Comparison of ENCODE assay signal across 33 cellular contexts in the genomic region with DNA sequence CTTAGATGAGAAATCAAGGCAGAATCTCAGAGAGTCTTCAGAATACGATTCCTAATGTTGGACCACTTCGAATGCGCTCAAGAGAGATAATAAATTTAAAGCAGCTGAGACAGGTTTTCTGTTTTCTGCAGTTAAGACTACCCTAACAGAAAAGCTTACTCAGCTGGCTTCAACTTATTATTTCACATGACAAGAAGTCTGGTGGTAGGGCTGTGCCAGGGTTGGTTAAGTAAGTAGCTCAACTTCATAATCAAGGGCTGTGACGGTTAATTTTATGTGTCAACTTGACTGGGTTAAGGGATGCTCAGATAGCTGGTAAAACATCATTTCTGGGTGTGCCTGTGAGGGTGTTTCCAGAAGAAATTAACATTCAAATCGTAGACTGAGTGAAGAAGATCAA. TPM values are rescaled to one million over a fixed set of nuclear protein-coding genes. Genes with fewer than 3 reads are reported as not detected.
"Had no signal": no experiment of that assay in that cellular context is flagged by ENCODE, and none has a peak within 500 bp of the region (broad histone marks: within the 10 kb centered on the region; RNA-seq: fewer than 3 reads in every experiment).

No MANE protein-coding gene starts in this region.

- H3K27ac Mint-ChIP-seq: immature natural killer cell; nephron; stimulated activated naive B cell treated with anti-CD40 and anti-IgM and Interleukin-4, amounts not matched to agents 10 μg/mL and 1 μg/mL and 100 μg/mL, for 72 hours had no signal

- FAIRE-seq: islet of Langerhans, kidney, pancreas had no signal

- H3K4me3 ChIP-seq: left lung, lower lobe of right lung, pancreas, prostate gland, skin epidermis, stomach, testis, thyroid gland, transverse colon, upper lobe of left lung, vagina had no signal

- H3K4me1 ChIP-seq: prostate gland, testis had no signal

- H3K9me3 Mint-ChIP-seq: immature natural killer cell; naive thymus-derived CD8-positive, alpha-beta T cell; nephron; stimulated activated naive B cell treated with anti-CD40 and anti-IgM and Interleukin-4, amounts not matched to agents 10 μg/mL and 1 μg/mL and 100 μg/mL, for 72 hours had no signal

- H3K4me3 Mint-ChIP-seq: immature natural killer cell; nephron; neural crest cell; stimulated activated naive B cell treated with anti-CD40 and anti-IgM and Interleukin-4, amounts not matched to agents 10 μg/mL and 1 μg/mL and 100 μg/mL, for 72 hours had no signal

- H3K27me3 ChIP-seq: pancreas, testis, thyroid gland, upper lobe of left lung, vagina had no signal

- ATAC-seq: left colon; left lung; lower lobe of right lung; naive thymus-derived CD8-positive, alpha-beta T cell; pancreas; right cardiac atrium; sciatic nerve; stimulated activated naive B cell treated with anti-CD40 and anti-IgM and Interleukin-4, amounts not matched to agents 10 μg/mL and 1 μg/mL and 100 μg/mL, for 72 hours; stimulated activated naive CD8-positive, alpha-beta T cell treated with anti-CD3 and anti-CD28 coated beads, Interleukin-15, Interleukin-2, amounts not matched to agents 100 U/mL and 50 U/mL, for 24 hours had no signal

- H3K9me3 ChIP-seq: left lung, lower lobe of right lung, pancreas, prostate gland, stomach, testis, thyroid gland, transverse colon, upper lobe of left lung, vagina had no signal

- H3K27me3 Mint-ChIP-seq: naive thymus-derived CD8-positive, alpha-beta T cell had no signal

- H3K27ac ChIP-seq: left lung, lower lobe of right lung, prostate gland, skin epidermis, stomach, testis, thyroid gland, transverse colon, upper lobe of left lung, vagina had no signal

- H3K36me3 ChIP-seq: left lung, lower lobe of right lung, pancreas, prostate gland, stomach, thyroid gland, transverse colon, upper lobe of left lung, vagina had no signal

- DNase-seq: immature natural killer cell; kidney; left colon; left lung; lower lobe of right lung; mammary epithelial cell; mesenchymal stem cell; naive thymus-derived CD8-positive, alpha-beta T cell; nucleus accumbens; pancreas; posterior cingulate gyrus; retina; right cardiac atrium; stimulated activated CD4-positive, alpha-beta T cell treated with anti-CD3 and anti-CD28 coated beads, Interleukin-12 subunit alpha, Interleukin-12 subunit beta, amount 100 ng/mL, for 4 hours; stimulated activated CD4-positive, alpha-beta T cell treated with anti-CD3 and anti-CD28 coated beads, Interleukin-15, amount 100 ng/mL, for 24 hours; stimulated activated CD4-positive, alpha-beta T cell treated with anti-CD3 and anti-CD28 coated beads, Interleukin-2, amount 100 ng/mL, for 24 hours; stimulated activated CD4-positive, alpha-beta T cell treated with anti-CD3 and anti-CD28 coated beads, Interleukin-4, amount 100 ng/mL, for 1 hour; stimulated activated naive B cell treated with anti-CD40 and anti-IgM and Interleukin-4, amounts not matched to agents 10 μg/mL and 1 μg/mL and 100 μg/mL, for 72 hours; stimulated activated naive CD8-positive, alpha-beta T cell treated with anti-CD3 and anti-CD28 coated beads, Interleukin-15, Interleukin-2, amounts not matched to agents 100 U/mL and 50 U/mL, for 24 hours; stomach; testis; thyroid gland; transverse colon; upper lobe of left lung had no signal

- H3K36me3 Mint-ChIP-seq: immature natural killer cell; naive thymus-derived CD8-positive, alpha-beta T cell; stimulated activated naive B cell treated with anti-CD40 and anti-IgM and Interleukin-4, amounts not matched to agents 10 μg/mL and 1 μg/mL and 100 μg/mL, for 72 hours had no signal

RNA-seq across cellular contexts. Expression of gene GPR150, which starts 3.8 kb away (rescaled TPM):
- total RNA-seq: mucosa of gallbladder, neural crest cell, urinary bladder had no signal

RNA-seq across cellular contexts. Expression of gene SPATA9, which starts 59.1 kb away (rescaled TPM):
- total RNA-seq: lower lobe of right lung; mammary epithelial cell; naive thymus-derived CD8-positive, alpha-beta T cell; thyroid gland; vagina had no signal
